Comparison of ENCODE assay signal across 8 cellular contexts in genomic region chr5:55308254-55308836, GRCh38. TPM values are rescaled to one million over a fixed set of nuclear protein-coding genes. Genes with fewer than 3 reads are reported as not detected.
DNase-seq lines count a peak whose midpoint lies in the region; ATAC-seq, FAIRE-seq and TF ChIP-seq lines count a peak whose summit lies in the region.

No MANE protein-coding gene starts in this region.

- H3K36me3 ChIP-seq in HUES64 (ENCODE audit: insufficient read depth, low read length) (peaks cover 18% of the 10 kb centered on the region), left ventricle myocardium inferior (no peaks in the 10 kb centered on the region)

- no peaks in the 10 kb centered on the region for H3K9me3 ChIP-seq in HUES64 (ENCODE audit: insufficient read depth, low read depth, low read length)
- no peaks in the 10 kb centered on the region for H3K9me3 ChIP-seq in left ventricle myocardium inferior (replicated peaks)

- H3K4me3 ChIP-seq in AG04449 (ENCODE audit: low read depth, low read length) (peak overlapping the region; percentile 86), HUES64 (ENCODE audit: low read length) (peak overlapping the region; percentile 86), left ventricle myocardium inferior (peak overlapping the region; percentile 89), skin epidermis (peak overlapping the region; percentile 74 to 93 (median 82))

- CTCF ChIA-PET in AG04449 (lab: Yijun Ruan, JAX): interaction anchor here (1.8 kb wide), 1 partner anchor 82 kb away, joined by 6 read pairs; no protein-coding TSS in a partner anchor

- WGBS in HUES64: 0% methylated on average over 12 of the region's 13 CpGs

- no peak for TF ChIP-seq CTCF in AG04449 (IDR thresholded peaks at IDR 0.05; ENCODE audit: insufficient read depth, low read length, missing control alignments)
- peak; percentile 2 for TF ChIP-seq CTCF in GM10266 (IDR thresholded peaks at IDR 0.05; ENCODE audit: control insufficient read depth, insufficient read depth, low read depth, missing control alignments)
- TF ChIP-seq CTCF in left ventricle myocardium inferior (IDR thresholded peaks at IDR 0.05; ENCODE audit: borderline replicate concordance): no peak

- POLR2A ChIA-PET in AG04449 (lab: Yijun Ruan, JAX): interaction anchor here (0.6 to 1.1 kb wide), 2 partner anchors 24 to 1522 kb away, joined by 3 to 4 read pairs; no protein-coding TSS in a partner anchor

- H3K27me3 ChIP-seq in HUES64 (ENCODE audit: insufficient read depth, low read length) (no peaks in the 10 kb centered on the region), left ventricle myocardium inferior (ENCODE audit: low read depth) (no peaks in the 10 kb centered on the region)

- H3K4me1 ChIP-seq in HUES64 (ENCODE audit: insufficient read depth, low read length) (peaks cover 17% of the 10 kb centered on the region), left ventricle myocardium inferior (peaks cover 97% of the 10 kb centered on the region)

- intact Hi-C loops in left ventricle myocardium inferior (cut with micrococcal nuclease): no loop called here

- no peak for FAIRE-seq in GM12892 (lab: Jason Lieb, UNC)

- H3K9ac ChIP-seq in HUES64 (ENCODE audit: low read depth, low read length): peak overlapping the region; percentile 96

- DNase-seq in AG04449 (ENCODE audit: low read depth, low spot score) (no peak), GM10266 (ENCODE audit: extremely low spot score) (no peak), left ventricle myocardium inferior (no peak), GM12892 (ENCODE audit: insufficient read length) (no peak)
- peak; percentile 8 for DNase-seq in activated CD4-positive, alpha-beta T cell treated with anti-CD3 and anti-CD28 coated beads, Interleukin-2, amount 50 U/mL, for 1 hour

- ATAC-seq in GM21529 (IDR thresholded peaks at IDR 0.05; ENCODE audit: unreplicated experiment): no peak

- no peak for TF ChIP-seq POLR2A in GM12892 (IDR thresholded peaks at IDR 0.05; ENCODE audit: low read depth, low read length)

- peak overlapping the region; percentile 91 for H3K27ac ChIP-seq in HUES64 (ENCODE audit: low read depth, low read length)
- H3K27ac ChIP-seq in left ventricle myocardium inferior (replicated peaks): peak overlapping the region; percentile 96
- H3K27ac ChIP-seq in skin epidermis: peak overlapping the region in 20 of 21 experiments; percentile 85 to 97 (median 93)

RNA-seq across cellular contexts. Expression of gene MTREX, which starts 0.6 kb away (rescaled TPM):
- polyA plus RNA-seq in HUES64 (2013, experiment 1 of 2): 65.4 TPM
- 80.0 TPM for polyA plus RNA-seq in HUES64 (2013, experiment 2 of 2)
- 62.5 TPM for total RNA-seq in left ventricle myocardium inferior
- 30.8 TPM for polyA plus RNA-seq in GM12892 (2012; ENCODE audit: missing spikeins)

RNA-seq across cellular contexts. Expression of gene DHX29, which starts 0.9 kb away (rescaled TPM):
- 27.7 TPM for polyA plus RNA-seq in HUES64 (2013, experiment 1 of 2)
- 24.1 TPM for polyA plus RNA-seq in HUES64 (2013, experiment 2 of 2)
- 22.5 TPM for total RNA-seq in left ventricle myocardium inferior
- 10.3 TPM for polyA plus RNA-seq in GM12892 (2012; ENCODE audit: missing spikeins)
